ENCODE assay signal across 16 cellular contexts in the genomic region with DNA sequence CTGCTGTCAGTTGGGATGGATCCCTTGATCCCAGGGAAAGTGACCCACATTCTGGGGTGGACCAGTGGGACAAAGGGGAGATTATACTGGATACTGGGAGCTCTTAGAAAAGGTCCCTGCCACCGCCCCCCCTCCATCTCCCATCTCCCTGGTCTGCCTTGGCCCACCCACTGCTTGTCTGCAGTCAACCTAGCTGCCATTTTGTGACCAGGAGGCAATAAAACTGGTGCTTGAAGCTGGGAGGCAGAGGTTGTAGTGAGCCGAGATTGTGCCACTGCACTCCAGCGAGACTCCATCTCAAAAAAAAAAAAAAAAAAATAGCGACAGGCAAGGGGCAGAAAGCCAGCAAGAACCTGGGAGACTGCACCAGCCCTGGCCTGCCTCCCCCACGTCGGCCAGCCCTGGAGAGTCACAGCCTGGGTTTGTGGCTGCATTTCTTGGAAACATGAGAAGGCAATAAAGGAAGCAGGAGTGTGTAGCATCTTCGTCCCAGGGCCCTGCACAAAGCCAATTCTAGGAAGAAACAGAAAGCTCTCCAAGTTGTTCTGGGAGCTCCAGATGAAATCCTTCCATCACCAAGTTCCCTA. TPM values are rescaled to one million over a fixed set of nuclear protein-coding genes. Genes with fewer than 3 reads are reported as not detected.
A peak's percentile ranks its signal among the peaks of the same experiment; 100 is the strongest.
DNase-seq lines count a peak whose midpoint lies in the region; ATAC-seq, FAIRE-seq and TF ChIP-seq lines count a peak whose summit lies in the region.
"Had no signal": no experiment of that assay in that cellular context is flagged by ENCODE, and none has a peak within 500 bp of the region (broad histone marks: within the 10 kb centered on the region; RNA-seq: fewer than 3 reads in every experiment).

No MANE protein-coding gene starts in this region.

- CTCF ChIA-PET in K562 (lab: Yijun Ruan, JAX; ENCODE audit: low intra/inter-chr PET ratio) (interaction anchor here (0.6 kb wide), 1 partner anchor 1118 kb away, joined by 3 read pairs; no protein-coding TSS in a partner anchor), A673 (lab: Charles Lee) (no interaction called here)

- peak overlapping the region; percentile 27 to 49; a peak in 3 of 4 replicates for H3K9ac ChIP-seq in K562 (ENCODE audit: insufficient read depth in 1 of 2, low read depth in 2 of 2, low read length in 2 of 2)
- H3K9ac ChIP-seq: KMS-11 had no signal

- no peaks in the 10 kb centered on the region; the same call in 1 of the 2 replicates for H4K20me1 ChIP-seq in K562 (replicated peaks; ENCODE audit: control insufficient read depth, insufficient read depth, low read length)
- H4K20me1 ChIP-seq in osteoblast (ENCODE audit: insufficient read depth, low read length): peaks cover 3% of the 10 kb centered on the region

- H2AFZ ChIP-seq in K562 (ENCODE audit: low read depth, low read length) (peak overlapping the region; percentile 21), osteoblast (ENCODE audit: low read length) (no peak overlapping the region)

- peak; percentile 54 for ATAC-seq in K562
- ATAC-seq: A549 had no signal

- H3K9me1 ChIP-seq in K562 (ENCODE audit: control insufficient read depth, insufficient read depth, low read length): no peaks in the 10 kb centered on the region

- peaks cover 25 to 60% of the 10 kb centered on the region in 2 experiments for H3K4me1 ChIP-seq in K562 (replicated peaks in 1 of 2; ENCODE audit: control insufficient read depth in 2 of 2, insufficient read depth in 2 of 2, low read length in 2 of 2)
- peaks cover 12% of the 10 kb centered on the region for H3K4me1 ChIP-seq in osteoblast (ENCODE audit: insufficient read depth, low read length)
- H3K4me1 ChIP-seq in A673 (ENCODE audit: insufficient read depth, low read length, poor library complexity, severe bottlenecking): peaks cover 3% of the 10 kb centered on the region

- H3K36me3 Mint-ChIP-seq in T-helper 1 cell treated with Interleukin-12 subunit alpha and Interleukin-12 subunit beta and Interleukin-4 antibody, amounts not matched to agents 30 μg/mL and 1 μg/mL, for 36 hours (ENCODE audit: low read depth): peaks cover 26% of the 10 kb centered on the region

- TF ChIP-seq CTCF in K562 (IDR thresholded peaks at IDR 0.05 in 2 of 3, conservative IDR thresholded peaks at IDR 0.05 in 1 of 3; ENCODE audit: insufficient read depth in 2 of 3, low read depth in 1 of 3, low read length in 3 of 3) (no peak), osteoblast (IDR thresholded peaks at IDR 0.05; ENCODE audit: extremely low read depth, low read depth, low read length) (no peak), A673 (conservative IDR thresholded peaks at IDR 0.05; ENCODE audit: low read depth, low read length) (no peak)

- H3K9me3 Mint-ChIP-seq in T-helper 1 cell treated with Interleukin-12 subunit alpha and Interleukin-12 subunit beta and Interleukin-4 antibody, amounts not matched to agents 30 μg/mL and 1 μg/mL, for 36 hours: no peaks in the 10 kb centered on the region
- H3K9me3 Mint-ChIP-seq: activated T-helper 2 cell treated with anti-CD3 and anti-CD28 coated beads, Interferon-gamma antibody, Interleukin-2, Interleukin-4, amounts not matched to agents 10 μg/mL and 5 μg/mL and 100 μg/mL, durations not matched to agents 14 hours and 24 hours and 36 hours had no signal

- H3K27me3 Mint-ChIP-seq in T-helper 1 cell treated with Interleukin-12 subunit alpha and Interleukin-12 subunit beta and Interleukin-4 antibody, amounts not matched to agents 30 μg/mL and 1 μg/mL, for 36 hours (ENCODE audit: low read depth): no peaks in the 10 kb centered on the region

- POLR2A ChIA-PET in K562 (lab: Yijun Ruan, JAX): interaction anchor here (0.6 to 1.7 kb wide), 7 partner anchors 9 to 521 kb away, joined by 3 to 8 read pairs (median 4); a partner anchor contains a TSS
- POLR2A ChIA-PET in A673 (lab: Charles Lee; ENCODE audit: low non-redundant PET): no interaction called here

- H3K4me3 Mint-ChIP-seq in T-helper 1 cell treated with Interleukin-12 subunit alpha and Interleukin-12 subunit beta and Interleukin-4 antibody, amounts not matched to agents 30 μg/mL and 1 μg/mL, for 36 hours: no peak overlapping the region

- intact Hi-C loops in K562 (cut with micrococcal nuclease) (no loop called here), A673 (cut with micrococcal nuclease; ENCODE audit: unreplicated experiment) (no loop called here)

- no peaks in the 10 kb centered on the region for H3K9me3 ChIP-seq in K562 (replicated peaks; ENCODE audit: control insufficient read depth, insufficient read depth, low read depth, low read length)
- no peaks in the 10 kb centered on the region for H3K9me3 ChIP-seq in osteoblast (ENCODE audit: low read depth, low read length)
- no peaks in the 10 kb centered on the region for H3K9me3 ChIP-seq in A673 (ENCODE audit: low read depth, low read length, poor library complexity, severe bottlenecking)
- H3K9me3 ChIP-seq: A549, esophagus muscularis mucosa had no signal

- in situ Hi-C loops in K562 (cut with MboI): no loop called here

- H3K79me2 ChIP-seq in K562 (ENCODE audit: control insufficient read depth, insufficient read depth, low read length): peaks cover 4% of the 10 kb centered on the region; the same call in 2 of the 3 replicates
- peaks cover 2% of the 10 kb centered on the region for H3K79me2 ChIP-seq in osteoblast (ENCODE audit: insufficient read depth, low read length)

- peak overlapping the region; percentile 55 for H3K27ac Mint-ChIP-seq in T-helper 1 cell treated with Interleukin-12 subunit alpha and Interleukin-12 subunit beta and Interleukin-4 antibody, amounts not matched to agents 30 μg/mL and 1 μg/mL, for 36 hours
- H3K27ac Mint-ChIP-seq: activated T-helper 2 cell treated with anti-CD3 and anti-CD28 coated beads, Interferon-gamma antibody, Interleukin-2, Interleukin-4, amounts not matched to agents 10 μg/mL and 5 μg/mL and 100 μg/mL, durations not matched to agents 14 hours and 24 hours and 36 hours had no signal

- no peak overlapping the region for H3K4me3 ChIP-seq in K562
- no peak overlapping the region for H3K4me3 ChIP-seq in osteoblast (ENCODE audit: insufficient read depth, low read length)
- H3K4me3 ChIP-seq in A673 (ENCODE audit: low read depth, low read length, poor library complexity, severe bottlenecking): no peak overlapping the region
- H3K4me3 ChIP-seq: A549, esophagus muscularis mucosa, SK-N-MC had no signal

- no peak for TF ChIP-seq POLR2A in K562 (conservative IDR thresholded peaks at IDR 0.05)

- no TSS peak for BruUV-seq in K562 (replicated peaks; lab: Mats Ljungman, UMichigan)
- no TSS peak for BruUV-seq in A673 (replicated peaks; lab: Mats Ljungman, UMichigan)

- peak; percentile 89 for FAIRE-seq in K562 (lab: Jason Lieb, UNC)
- FAIRE-seq: A549 had no signal

- H3K36me3 ChIP-seq in K562 (ENCODE audit: control insufficient read depth, insufficient read depth, low read length) (peaks cover 25% of the 10 kb centered on the region), osteoblast (ENCODE audit: insufficient read depth, low read length) (peaks cover 22% of the 10 kb centered on the region), A673 (ENCODE audit: insufficient read depth, low read length, poor library complexity, severe bottlenecking) (peaks cover 12% of the 10 kb centered on the region)

- no peak for TF ChIP-seq RAD21 in K562 (CRISPR knock-in tag; conservative IDR thresholded peaks at IDR 0.05 in 1 of 2, IDR thresholded peaks at IDR 0.05 in 1 of 2)

- DNase-seq in T-helper 1 cell (no peak), LHCN-M2 (ENCODE audit: low read depth) (peak; percentile 39), K562 (ENCODE audit: extremely low read depth in 1 of 4, low spot score in 3 of 4) (peak; percentile 54 to 91 (median 72)), osteoblast (ENCODE audit: insufficient read length, low spot score, missing footprints) (peak; percentile 91), GM19240 (ENCODE audit: insufficient read length, low spot score) (no peak), A673 (ENCODE audit: low spot score) (no peak), amygdala (lab: John Stamatoyannopoulos, UW) (no peak)
- DNase-seq: activated CD4-positive, alpha-beta T cell treated with anti-CD3 and anti-CD28 coated beads for 1 hour; NCI-H2081; NK-92 treated with Interleukin-12 subunit alpha and Interleukin-12 subunit beta, amount 100 ng/mL, for 24 hours had no signal

- H3K4me2 ChIP-seq in K562 (ENCODE audit: insufficient read depth, low read length) (peak overlapping the region; percentile 50; the same call in 1 of the 2 replicates), osteoblast (ENCODE audit: insufficient read depth, low read length) (peak overlapping the region; percentile 6)
- H3K4me2 ChIP-seq: A549, KMS-11 had no signal

- TF ChIP-seq EP300 in K562 (IDR thresholded peaks at IDR 0.05; ENCODE audit: low read length): peak; percentile 71

- H3K27me3 ChIP-seq in K562 (ENCODE audit: control insufficient read depth in 2 of 2, insufficient read depth in 2 of 2, low read length in 2 of 2): no peaks in the 10 kb centered on the region
- H3K27me3 ChIP-seq in osteoblast (ENCODE audit: insufficient read depth, low read length): no peaks in the 10 kb centered on the region
- no peaks in the 10 kb centered on the region for H3K27me3 ChIP-seq in A673 (replicated peaks; ENCODE audit: insufficient read depth, low read depth, low read length, poor library complexity)
- H3K27me3 ChIP-seq: esophagus muscularis mucosa had no signal

- 4% methylated on average over 7 of the region's 7 CpGs for WGBS in K562 (ENCODE audit: insufficient coverage, low coverage, missing lambda C conversion rate)

- H3K27ac ChIP-seq in K562 (ENCODE audit: extremely low read depth, low read depth, low read length) (peak overlapping the region; percentile 9; the same call in 2 of the 3 replicates), osteoblast (ENCODE audit: low read depth, low read length) (no peak overlapping the region), A673 (ENCODE audit: low read depth, low read length, poor library complexity, severe bottlenecking) (no peak overlapping the region)
- H3K27ac ChIP-seq: A549, KMS-11, SK-N-MC had no signal

- peaks cover 19% of the 10 kb centered on the region for H3K4me1 Mint-ChIP-seq in T-helper 1 cell treated with Interleukin-12 subunit alpha and Interleukin-12 subunit beta and Interleukin-4 antibody, amounts not matched to agents 30 μg/mL and 1 μg/mL, for 36 hours (ENCODE audit: low read depth)

RNA-seq across cellular contexts. Expression of a gene that starts 4.7 kb away (rescaled TPM):
- total RNA-seq in LHCN-M2 (2014; rRNA removed) (487 and 807 TPM in 2 replicates), K562 (2014; rRNA removed) (357 and 436 TPM in 2 replicates), K562 (2014; rRNA removed; fragmentation: Illumina TruSeq; extraction: Trizol) (77.8 and 81.5 TPM in 2 replicates), K562 (2015; rRNA removed; fragmentation: Illumina TruSeq; extraction: Trizol) (216 and 235 TPM in 2 replicates), K562 (2021) (187 and 221 TPM in 2 replicates), osteoblast (248 and 273 TPM in 2 replicates), A673 (2021) (29.9 and 39.8 TPM in 2 replicates)
- 567 TPM for polyA plus RNA-seq in LHCN-M2 (2012)
- 99.9 and 272 TPM in 2 replicates for total RNA-seq in K562 (2011; cell fraction: chromatin; rRNA removed; ENCODE audit: low replicate concordance)
- total RNA-seq in K562 (2011; cell fraction: nucleolus; rRNA removed): 195 and 204 TPM in 2 replicates
- 146 and 192 TPM in 2 replicates for total RNA-seq in K562 (2011; cell fraction: nucleoplasm; rRNA removed)
- polyA plus RNA-seq in K562 (2011; rRNA removed) (211 and 213 TPM in 2 replicates), K562 (2014; fragmentation: Illumina TruSeq; extraction: Trizol) (93.3 and 345 TPM in 2 replicates), K562 (2014; fragmentation: Nextera tagmentation; extraction: Ambion mirVana) (10 to 100 TPM in 1 of 2 experiments, 1 to 10 TPM in 1; 6.7 to 38.7 TPM), K562 (2014; rRNA removed) (308 and 407 TPM in 2 replicates)
- 307 and 633 TPM in 2 replicates for polyA plus RNA-seq in K562 (2011; cell fraction: cytosol; rRNA removed)
- 159 and 253 TPM in 2 replicates for polyA plus RNA-seq in K562 (2011; cell fraction: nucleus; rRNA removed)
- 510 and 518 TPM in 2 replicates for polyA plus RNA-seq in K562 (2012)
- polyA minus RNA-seq in K562 (2011; rRNA and poly(A)+ RNA removed): 59.3 and 102 TPM in 2 replicates
- polyA minus RNA-seq in K562 (2011; cell fraction: cytosol; rRNA and poly(A)+ RNA removed): 118 and 133 TPM in 2 replicates
- 73.5 and 76.2 TPM in 2 replicates for polyA minus RNA-seq in K562 (2011; cell fraction: nucleus; rRNA and poly(A)+ RNA removed)

RNA-seq across cellular contexts. Expression of a gene that starts 38.5 kb away (rescaled TPM):
- total RNA-seq in LHCN-M2 (2014; rRNA removed) (233 and 265 TPM in 2 replicates), K562 (2014; rRNA removed) (105 and 108 TPM in 2 replicates), K562 (2014; rRNA removed; fragmentation: Illumina TruSeq; extraction: Trizol) (129 and 138 TPM in 2 replicates), K562 (2015; rRNA removed; fragmentation: Illumina TruSeq; extraction: Trizol) (161 and 162 TPM in 2 replicates), K562 (2021) (161 and 182 TPM in 2 replicates), osteoblast (33.0 and 33.7 TPM in 2 replicates), A673 (2021) (157 and 164 TPM in 2 replicates)
- 260 TPM for polyA plus RNA-seq in LHCN-M2 (2012)
- total RNA-seq in K562 (2011; cell fraction: chromatin; rRNA removed; ENCODE audit: low replicate concordance): 27.1 and 32.8 TPM in 2 replicates
- total RNA-seq in K562 (2011; cell fraction: nucleolus; rRNA removed): 19.1 and 20.0 TPM in 2 replicates
- total RNA-seq in K562 (2011; cell fraction: nucleoplasm; rRNA removed): 28.5 and 49.1 TPM in 2 replicates
- polyA plus RNA-seq in K562 (2011; rRNA removed) (31.0 and 72.6 TPM in 2 replicates), K562 (2014; fragmentation: Illumina TruSeq; extraction: Trizol) (315 and 356 TPM in 2 replicates), K562 (2014; fragmentation: Nextera tagmentation; extraction: Ambion mirVana) (10 to 100 TPM; 10.2 to 16.0 TPM), K562 (2014; rRNA removed) (185 and 215 TPM in 2 replicates)
- polyA plus RNA-seq in K562 (2011; cell fraction: cytosol; rRNA removed): 26.2 and 29.1 TPM in 2 replicates
- 22.4 and 28.1 TPM in 2 replicates for polyA plus RNA-seq in K562 (2011; cell fraction: nucleus; rRNA removed)
- polyA plus RNA-seq in K562 (2012): 165 and 249 TPM in 2 replicates
- polyA minus RNA-seq in K562 (2011; rRNA and poly(A)+ RNA removed): 20.1 and 24.4 TPM in 2 replicates
- 31.9 and 37.0 TPM in 2 replicates for polyA minus RNA-seq in K562 (2011; cell fraction: cytosol; rRNA and poly(A)+ RNA removed)
- 5.1 and 6.4 TPM in 2 replicates for polyA minus RNA-seq in K562 (2011; cell fraction: nucleus; rRNA and poly(A)+ RNA removed)

RNA-seq across cellular contexts. Expression of a gene that starts 38.9 kb away (rescaled TPM):
- total RNA-seq in LHCN-M2 (2014; rRNA removed) (128 and 139 TPM in 2 replicates), K562 (2014; rRNA removed) (247 and 279 TPM in 2 replicates), K562 (2014; rRNA removed; fragmentation: Illumina TruSeq; extraction: Trizol) (214 and 266 TPM in 2 replicates), K562 (2015; rRNA removed; fragmentation: Illumina TruSeq; extraction: Trizol) (211 and 238 TPM in 2 replicates), K562 (2021) (242 and 255 TPM in 2 replicates), osteoblast (122 and 124 TPM in 2 replicates), A673 (2021) (180 and 194 TPM in 2 replicates)
- polyA plus RNA-seq in LHCN-M2 (2012): 118 TPM
- total RNA-seq in K562 (2011; cell fraction: chromatin; rRNA removed; ENCODE audit: low replicate concordance): 71.4 and 104 TPM in 2 replicates
- 46.8 and 62.5 TPM in 2 replicates for total RNA-seq in K562 (2011; cell fraction: nucleolus; rRNA removed)
- total RNA-seq in K562 (2011; cell fraction: nucleoplasm; rRNA removed): 67.0 and 82.8 TPM in 2 replicates
- polyA plus RNA-seq in K562 (2011; rRNA removed) (69.4 and 105 TPM in 2 replicates), K562 (2014; fragmentation: Illumina TruSeq; extraction: Trizol) (307 and 342 TPM in 2 replicates), K562 (2014; fragmentation: Nextera tagmentation; extraction: Ambion mirVana) (100 to 1,000 TPM; 275 to 332 TPM), K562 (2014; rRNA removed) (237 and 272 TPM in 2 replicates)
- polyA plus RNA-seq in K562 (2011; cell fraction: cytosol; rRNA removed): 77.0 and 96.0 TPM in 2 replicates
- polyA plus RNA-seq in K562 (2011; cell fraction: nucleus; rRNA removed): 42.2 and 50.1 TPM in 2 replicates
- polyA plus RNA-seq in K562 (2012): 142 and 298 TPM in 2 replicates
- 50.5 and 64.8 TPM in 2 replicates for polyA minus RNA-seq in K562 (2011; rRNA and poly(A)+ RNA removed)
- 36.5 and 42.6 TPM in 2 replicates for polyA minus RNA-seq in K562 (2011; cell fraction: cytosol; rRNA and poly(A)+ RNA removed)
- polyA minus RNA-seq in K562 (2011; cell fraction: nucleus; rRNA and poly(A)+ RNA removed): 16.4 and 18.0 TPM in 2 replicates

RNA-seq across cellular contexts. Expression of a gene that starts 44.2 kb away (rescaled TPM):
- total RNA-seq in LHCN-M2 (2014; rRNA removed) (321 and 332 TPM in 2 replicates), K562 (2014; rRNA removed) (55.6 and 87.2 TPM in 2 replicates), K562 (2014; rRNA removed; fragmentation: Illumina TruSeq; extraction: Trizol) (75.4 and 83.0 TPM in 2 replicates), K562 (2015; rRNA removed; fragmentation: Illumina TruSeq; extraction: Trizol) (78.7 and 86.1 TPM in 2 replicates), K562 (2021) (120 and 121 TPM in 2 replicates), osteoblast (132 and 158 TPM in 2 replicates), A673 (2021) (155 and 167 TPM in 2 replicates)
- polyA plus RNA-seq in LHCN-M2 (2012): 286 TPM
- total RNA-seq in K562 (2011; cell fraction: chromatin; rRNA removed; ENCODE audit: low replicate concordance): 32.7 and 51.7 TPM in 2 replicates
- total RNA-seq in K562 (2011; cell fraction: nucleolus; rRNA removed): 40.7 and 42.2 TPM in 2 replicates
- 40.5 and 61.6 TPM in 2 replicates for total RNA-seq in K562 (2011; cell fraction: nucleoplasm; rRNA removed)
- polyA plus RNA-seq in K562 (2011; rRNA removed) (39.5 and 41.9 TPM in 2 replicates), K562 (2014; fragmentation: Illumina TruSeq; extraction: Trizol) (96.4 and 107 TPM in 2 replicates), K562 (2014; fragmentation: Nextera tagmentation; extraction: Ambion mirVana) (100 to 1,000 TPM; 130 to 151 TPM), K562 (2014; rRNA removed) (74.6 and 75.7 TPM in 2 replicates)
- 61.5 and 87.8 TPM in 2 replicates for polyA plus RNA-seq in K562 (2011; cell fraction: cytosol; rRNA removed)
- polyA plus RNA-seq in K562 (2011; cell fraction: nucleus; rRNA removed): 44.9 and 61.3 TPM in 2 replicates
- polyA plus RNA-seq in K562 (2012): 108 and 132 TPM in 2 replicates
- 42.0 and 57.7 TPM in 2 replicates for polyA minus RNA-seq in K562 (2011; rRNA and poly(A)+ RNA removed)
- 31.2 and 36.7 TPM in 2 replicates for polyA minus RNA-seq in K562 (2011; cell fraction: cytosol; rRNA and poly(A)+ RNA removed)
- polyA minus RNA-seq in K562 (2011; cell fraction: nucleus; rRNA and poly(A)+ RNA removed): 20.7 and 21.9 TPM in 2 replicates

Comparison
In these comparisons a context has a peak if more than half of its experiments do, and no peak if none do; other contexts are left out.
1. DNase-seq: peak in LHCN-M2 (single experiment), K562 (4 of 4) and osteoblast (single experiment); none in T-helper 1 cell (0 of 5), GM19240 (single experiment), A673 (single experiment) and amygdala (0 of 56).